16 cellular contexts compared by ENCODE assay signal in genomic region chr2:196123679-196124373, GRCh38. TPM values are rescaled to one million over a fixed set of nuclear protein-coding genes. Genes with fewer than 3 reads are reported as not detected.
A peak's percentile ranks its signal among the peaks of the same experiment; 100 is the strongest.
DNase-seq lines count a peak whose midpoint lies in the region; ATAC-seq and TF ChIP-seq lines count a peak whose summit lies in the region.
"Had no signal": no experiment of that assay in that cellular context is flagged by ENCODE, and none has a peak within 500 bp of the region (broad histone marks: within the 10 kb centered on the region; RNA-seq: fewer than 3 reads in every experiment).

No MANE protein-coding gene starts in this region.

- in situ Hi-C loops in brain microvascular endothelial cell (cut with HindIII; ENCODE audit: low pct_ligation_motif_present, low sequenced_read_pairs): no loop called here

- H3K27me3 Mint-ChIP-seq in effector memory CD8-positive, alpha-beta T cell: no peaks in the 10 kb centered on the region
- H3K27me3 Mint-ChIP-seq: activated B cell treated with CpG ODN at 0.5 μM for 24 hours; CD4-positive, alpha-beta memory T cell; naive thymus-derived CD8-positive, alpha-beta T cell had no signal

- peaks cover 17% of the 10 kb centered on the region for H3K9me3 ChIP-seq in HUES64 (ENCODE audit: insufficient read depth, low read depth, low read length)
- no peaks in the 10 kb centered on the region for H3K9me3 ChIP-seq in uterus

- no peaks in the 10 kb centered on the region for H3K36me3 ChIP-seq in HUES64 (ENCODE audit: insufficient read depth, low read length)
- H3K36me3 ChIP-seq in brain microvascular endothelial cell (replicated peaks): no peaks in the 10 kb centered on the region
- no peaks in the 10 kb centered on the region for H3K36me3 ChIP-seq in uterus

- H3K27ac ChIP-seq in HUES64 (ENCODE audit: low read depth, low read length): no peak overlapping the region
- H3K27ac ChIP-seq in brain microvascular endothelial cell: peak overlapping the region; percentile 75
- peak overlapping the region; percentile 50 for H3K27ac ChIP-seq in temporal lobe (ENCODE audit: low read depth, low read length)
- H3K27ac ChIP-seq in uterus: peak overlapping the region in 1 of 2 donors; percentile 15
- H3K27ac ChIP-seq: HL-60 had no signal

- intact Hi-C loops in uterus (cut with DNase I; ENCODE audit: low total_unique reads): no loop called here

- H3K4me1 Mint-ChIP-seq in effector memory CD8-positive, alpha-beta T cell (ENCODE audit: low read depth in 2 of 2): no peaks in the 10 kb centered on the region
- H3K4me1 Mint-ChIP-seq: activated B cell treated with CpG ODN at 0.5 μM for 24 hours; activated naive CD8-positive, alpha-beta T cell treated with anti-CD3 and anti-CD28 coated beads, Interleukin-2, amount 10 ng/mL, durations not matched to agents 7 days and 5 days had no signal

- DNase-seq in brain microvascular endothelial cell: peak; percentile 85
- peak; percentile 53 for DNase-seq in kidney glomerular epithelial cell (lab: John Stamatoyannopoulos, UW)
- no peak for DNase-seq in effector memory CD8-positive, alpha-beta T cell
- DNase-seq in uterus: no peak
- DNase-seq: activated B cell treated with CpG ODN at 0.5 μM for 24 hours; activated CD8-positive, alpha-beta memory T cell treated with anti-CD3 and anti-CD28 coated beads, Interleukin-2, amount 50 U/mL, for 48 hours; activated naive CD8-positive, alpha-beta T cell treated with anti-CD3 and anti-CD28 coated beads, Interleukin-2, amount 10 ng/mL, durations not matched to agents 7 days and 5 days; CD4-positive, alpha-beta memory T cell; dorsolateral prefrontal cortex; left cardiac atrium; naive thymus-derived CD8-positive, alpha-beta T cell; NCI-H2171 had no signal

- no peaks in the 10 kb centered on the region for H3K36me3 Mint-ChIP-seq in effector memory CD8-positive, alpha-beta T cell (ENCODE audit: insufficient read depth)

- TF ChIP-seq CTCF in brain microvascular endothelial cell (IDR thresholded peaks at IDR 0.05; ENCODE audit: low read depth, low read length, missing control alignments) (no peak), uterus (IDR thresholded peaks at IDR 0.05) (no peak)

- no peaks in the 10 kb centered on the region for H3K9me3 Mint-ChIP-seq in effector memory CD8-positive, alpha-beta T cell

- no peak overlapping the region for H3K4me3 ChIP-seq in HUES64 (ENCODE audit: low read length)
- no peak overlapping the region for H3K4me3 ChIP-seq in brain microvascular endothelial cell (ENCODE audit: low read depth, low read length)
- no peak overlapping the region for H3K4me3 ChIP-seq in uterus

- no peak for TF ChIP-seq POLR2A in uterus (IDR thresholded peaks at IDR 0.05)

- peaks cover 9% of the 10 kb centered on the region for H3K4me1 ChIP-seq in HUES64 (ENCODE audit: insufficient read depth, low read length)
- no peaks in the 10 kb centered on the region for H3K4me1 ChIP-seq in uterus

- ATAC-seq in effector memory CD8-positive, alpha-beta T cell (replicated peaks): no peak
- no peak for ATAC-seq in HG03460 (IDR thresholded peaks at IDR 0.05; ENCODE audit: unreplicated experiment)
- ATAC-seq: naive thymus-derived CD8-positive, alpha-beta T cell had no signal

- 87% methylated on average over 6 of the region's 6 CpGs for WGBS in HUES64

- H3K9ac ChIP-seq in HUES64 (ENCODE audit: low read depth, low read length): peak overlapping the region; percentile 21; the same call in 1 of the 2 replicates

- H3K27ac Mint-ChIP-seq in effector memory CD8-positive, alpha-beta T cell: no peak overlapping the region
- H3K27ac Mint-ChIP-seq: activated B cell treated with CpG ODN at 0.5 μM for 24 hours; activated naive CD8-positive, alpha-beta T cell treated with anti-CD3 and anti-CD28 coated beads, Interleukin-2, amount 10 ng/mL, durations not matched to agents 7 days and 5 days; CD4-positive, alpha-beta memory T cell had no signal

- H3K27me3 ChIP-seq in HUES64 (ENCODE audit: insufficient read depth, low read length) (no peaks in the 10 kb centered on the region), brain microvascular endothelial cell (replicated peaks) (no peaks in the 10 kb centered on the region), uterus (no peaks in the 10 kb centered on the region)
- H3K27me3 ChIP-seq: dorsolateral prefrontal cortex had no signal

- no peak overlapping the region for H3K4me3 Mint-ChIP-seq in effector memory CD8-positive, alpha-beta T cell
- H3K4me3 Mint-ChIP-seq: activated B cell treated with CpG ODN at 0.5 μM for 24 hours; activated naive CD8-positive, alpha-beta T cell treated with anti-CD3 and anti-CD28 coated beads, Interleukin-2, amount 10 ng/mL, durations not matched to agents 7 days and 5 days; CD4-positive, alpha-beta memory T cell; naive thymus-derived CD8-positive, alpha-beta T cell had no signal

RNA-seq across cellular contexts. Expression of gene STK17B, which starts 47.6 kb away (rescaled TPM):
- polyA plus RNA-seq in HUES64 (2013, experiment 1 of 2): 3.5 TPM
- polyA plus RNA-seq in HUES64 (2013, experiment 2 of 2): 4.6 TPM
- 7.4 TPM for total RNA-seq in temporal lobe
- total RNA-seq in uterus: 10 to 100 TPM in 3 of 4 donors, 1 to 10 TPM in 1; 7.2 to 28.2 (median 26.8) TPM

RNA-seq across cellular contexts. Expression of gene DNAH7, which starts 55.2 kb away (rescaled TPM):
- polyA plus RNA-seq in HUES64 (2013, experiment 1 of 2): 0.35 TPM
- 0.19 TPM for polyA plus RNA-seq in HUES64 (2013, experiment 2 of 2)
- total RNA-seq in temporal lobe (10.3 TPM), uterus (10 to 100 TPM in 1 of 4 donors, 1 to 10 TPM in 1, under 1 TPM in 2; 0.26 to 10.0 (median 1.7) TPM)
- total RNA-seq: activated naive CD8-positive, alpha-beta T cell treated with anti-CD3 and anti-CD28 coated beads, Interleukin-2, amount 10 ng/mL, durations not matched to agents 7 days and 5 days; CD4-positive, alpha-beta memory T cell; naive thymus-derived CD8-positive, alpha-beta T cell had no signal
- polyA plus RNA-seq: CD4-positive, alpha-beta memory T cell; naive thymus-derived CD8-positive, alpha-beta T cell had no signal

Comparison
In these comparisons a context has a peak if more than half of its experiments do, and no peak if none do; other contexts are left out.
1. DNase-seq: peak in brain microvascular endothelial cell (single experiment) and kidney glomerular epithelial cell (single experiment); none in effector memory CD8-positive, alpha-beta T cell (0 of 3) and uterus (0 of 2).